ENCODE assay signal across 21 cellular contexts in the genomic region with DNA sequence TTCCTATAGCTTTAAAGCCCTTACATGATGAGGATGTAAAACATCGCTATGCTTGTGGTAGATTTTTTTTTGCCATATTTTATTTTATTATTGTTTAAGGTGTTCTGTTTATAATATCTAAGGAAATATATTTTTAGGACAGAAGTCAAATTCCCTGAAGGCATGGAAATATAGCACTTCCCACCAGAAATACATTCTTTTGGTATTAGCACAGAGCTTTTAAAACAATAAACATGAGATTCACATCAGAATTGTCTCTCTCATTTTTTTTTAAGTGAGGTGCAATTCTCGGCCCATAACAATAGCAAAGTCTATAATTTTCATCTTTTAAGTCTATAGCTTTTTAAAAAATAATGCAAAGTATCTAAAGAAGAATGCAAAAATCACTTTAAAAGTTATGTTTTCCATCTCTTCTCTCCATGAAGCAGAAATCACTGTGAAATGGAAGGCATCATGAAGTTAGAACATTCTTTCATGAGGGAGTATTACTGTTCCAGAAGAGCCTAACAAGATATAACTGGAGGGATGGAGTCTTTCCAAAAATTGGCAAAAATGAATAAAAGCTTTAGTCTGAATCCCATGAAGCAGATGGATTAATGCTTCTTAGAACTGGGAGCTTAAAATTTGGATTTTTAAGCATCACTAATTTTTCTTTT.
"Had no signal": no experiment of that assay in that cellular context is flagged by ENCODE, and none has a peak within 500 bp of the region (broad histone marks: within the 10 kb centered on the region; RNA-seq: fewer than 3 reads in every experiment).

No MANE protein-coding gene starts in this region.

- H3K27ac ChIP-seq: adrenal gland, cardiac muscle cell, VCaP had no signal

- H3K9me3 Mint-ChIP-seq: effector memory CD8-positive, alpha-beta T cell; nephron; stimulated activated naive B cell treated with anti-CD40 and anti-IgM and Interleukin-4, amounts not matched to agents 10 μg/mL and 1 μg/mL and 100 μg/mL, for 72 hours had no signal

- ATAC-seq: effector memory CD8-positive, alpha-beta T cell; stimulated activated naive B cell treated with anti-CD40 and anti-IgM and Interleukin-4, amounts not matched to agents 10 μg/mL and 1 μg/mL and 100 μg/mL, for 72 hours had no signal

- H3K27me3 ChIP-seq: adrenal gland, cardiac muscle cell had no signal

- H3K9me3 ChIP-seq: adrenal gland, thoracic aorta had no signal

- H3K4me3 ChIP-seq: adrenal gland, cardiac muscle cell, thoracic aorta had no signal

- H3K27me3 Mint-ChIP-seq: effector memory CD8-positive, alpha-beta T cell; stimulated activated naive B cell treated with anti-CD40 and anti-IgM and Interleukin-4, amounts not matched to agents 10 μg/mL and 1 μg/mL and 100 μg/mL, for 72 hours had no signal

- FAIRE-seq: frontal cortex, kidney, small intestine had no signal

- H3K36me3 Mint-ChIP-seq: stimulated activated naive B cell treated with anti-CD40 and anti-IgM and Interleukin-4, amounts not matched to agents 10 μg/mL and 1 μg/mL and 100 μg/mL, for 72 hours had no signal

- H3K27ac Mint-ChIP-seq: effector memory CD8-positive, alpha-beta T cell; nephron; stimulated activated naive B cell treated with anti-CD40 and anti-IgM and Interleukin-4, amounts not matched to agents 10 μg/mL and 1 μg/mL and 100 μg/mL, for 72 hours had no signal

- DNase-seq: activated CD4-positive, CD25-positive, alpha-beta regulatory T cell treated with anti-CD3 and anti-CD28 coated beads, Interleukin-2, amount 50 U/mL, for 72 hours; activated CD8-positive, alpha-beta memory T cell treated with anti-CD3 and anti-CD28 coated beads for 24 hours; activated CD8-positive, alpha-beta memory T cell treated with anti-CD3 and anti-CD28 coated beads, Interleukin-2, amount 50 U/mL, for 48 hours; activated effector memory CD4-positive, alpha-beta T cell treated with anti-CD3 and anti-CD28 coated beads, Interleukin-2, amount 50 U/mL, for 16 hours; activated naive CD4-positive, alpha-beta T cell treated with anti-CD3 and anti-CD28 coated beads, Interleukin-2, amount 50 U/mL, for 16 hours; activated T-cell treated with anti-CD3 and anti-CD28 coated beads, Interleukin-2, amount 50 U/mL, for 48 hours; adrenal gland; effector memory CD8-positive, alpha-beta T cell; kidney; mammary epithelial cell; midbrain; stimulated activated CD4-positive, alpha-beta T cell treated with anti-CD3 and anti-CD28 coated beads, Interleukin-15, amount 100 ng/mL, for 24 hours; stimulated activated CD4-positive, alpha-beta T cell treated with anti-CD3 and anti-CD28 coated beads, Interleukin-4, amount 100 ng/mL, for 24 hours; stimulated activated naive B cell treated with anti-CD40 and anti-IgM and Interleukin-4, amounts not matched to agents 10 μg/mL and 1 μg/mL and 100 μg/mL, for 72 hours; T-helper 2 cell had no signal

- H3K4me3 Mint-ChIP-seq: effector memory CD8-positive, alpha-beta T cell; nephron; stimulated activated naive B cell treated with anti-CD40 and anti-IgM and Interleukin-4, amounts not matched to agents 10 μg/mL and 1 μg/mL and 100 μg/mL, for 72 hours had no signal

- H3K36me3 ChIP-seq: adrenal gland, cardiac muscle cell, thoracic aorta had no signal
